Comparison of ENCODE assay signal across 15 cellular contexts in the genomic region with DNA sequence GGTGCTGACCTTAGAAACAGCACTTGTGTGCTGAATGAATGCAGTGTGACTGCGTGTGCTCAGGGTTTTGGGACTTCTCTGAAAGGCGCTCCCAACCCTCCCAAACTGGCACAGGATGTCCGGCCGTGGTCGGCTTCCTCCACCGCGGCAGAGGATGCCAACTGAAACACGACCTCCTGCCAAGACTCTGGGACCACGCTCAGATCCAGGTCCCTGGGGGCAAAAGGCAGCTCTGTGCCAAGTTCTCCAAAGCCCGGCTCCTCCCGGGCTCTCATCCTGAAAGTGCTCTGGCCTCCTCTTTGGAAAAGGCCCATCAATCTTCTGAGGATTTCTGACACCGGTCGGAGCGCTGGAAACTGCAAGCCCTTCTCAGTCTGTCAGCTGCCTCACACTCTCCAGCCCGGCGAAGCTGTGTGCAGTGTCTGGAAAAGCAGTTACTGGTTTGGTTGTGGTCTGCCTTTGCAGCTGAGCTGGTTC. TPM values are rescaled to one million over a fixed set of nuclear protein-coding genes. Genes with fewer than 3 reads are reported as not detected.
DNase-seq lines count a peak whose midpoint lies in the region; ATAC-seq, FAIRE-seq and TF ChIP-seq lines count a peak whose summit lies in the region.
"Had no signal": no experiment of that assay in that cellular context is flagged by ENCODE, and none has a peak within 500 bp of the region (broad histone marks: within the 10 kb centered on the region; RNA-seq: fewer than 3 reads in every experiment).

No MANE protein-coding gene starts in this region.

- WGBS in ovary, 3 donors: 3 to 5% (median 3%) methylated on average over 16 of the region's 16 CpGs

- no peak overlapping the region for H3K27ac ChIP-seq in ovary
- H3K27ac ChIP-seq: pancreas, transverse colon had no signal

- intact Hi-C loops in ovary (cut with DNase I): loop anchor here in 2 of 4 donors (5.0 to 10.0 kb wide), 2 partner anchors 99 to 107 kb away; no protein-coding TSS in a partner anchor

- no peak overlapping the region for H3K4me3 Mint-ChIP-seq in stimulated activated memory B cell treated with anti-CD40 and anti-IgM and Interleukin-4, amounts not matched to agents 10 μg/mL and 1 μg/mL and 100 μg/mL, for 72 hours
- H3K4me3 Mint-ChIP-seq: activated T-helper 1 cell treated with anti-CD3 and anti-CD28 coated beads, Interleukin-12 subunit alpha, Interleukin-12 subunit beta, Interleukin-2, Interleukin-4 antibody, amounts not matched to agents 30 ng/mL and 10 ng/mL and 1 ng/mL, durations not matched to agents 14 hours and 24 hours and 36 hours; H9 had no signal

- ATAC-seq in stimulated activated memory B cell treated with anti-CD40 and anti-IgM and Interleukin-4, amounts not matched to agents 10 μg/mL and 1 μg/mL and 100 μg/mL, for 72 hours: no peak

- peaks cover 1% of the 10 kb centered on the region for H3K4me1 Mint-ChIP-seq in stimulated activated memory B cell treated with anti-CD40 and anti-IgM and Interleukin-4, amounts not matched to agents 10 μg/mL and 1 μg/mL and 100 μg/mL, for 72 hours

- H3K9me3 Mint-ChIP-seq in stimulated activated memory B cell treated with anti-CD40 and anti-IgM and Interleukin-4, amounts not matched to agents 10 μg/mL and 1 μg/mL and 100 μg/mL, for 72 hours: no peaks in the 10 kb centered on the region
- H3K9me3 Mint-ChIP-seq: activated T-helper 1 cell treated with anti-CD3 and anti-CD28 coated beads, Interleukin-12 subunit alpha, Interleukin-12 subunit beta, Interleukin-2, Interleukin-4 antibody, amounts not matched to agents 30 ng/mL and 10 ng/mL and 1 ng/mL, durations not matched to agents 14 hours and 24 hours and 36 hours; H9 had no signal

- H3K27me3 ChIP-seq in ovary: no peaks in the 10 kb centered on the region
- H3K27me3 ChIP-seq: pancreas had no signal

- TF ChIP-seq EP300 in ovary (IDR thresholded peaks at IDR 0.05): no peak

- peaks cover 6% of the 10 kb centered on the region for H3K4me1 ChIP-seq in ovary (ENCODE audit: insufficient read depth)

- H3K4me3 ChIP-seq in ovary: no peak overlapping the region
- H3K4me3 ChIP-seq: pancreas, transverse colon had no signal

- peaks cover 53% of the 10 kb centered on the region for H3K27me3 Mint-ChIP-seq in stimulated activated memory B cell treated with anti-CD40 and anti-IgM and Interleukin-4, amounts not matched to agents 10 μg/mL and 1 μg/mL and 100 μg/mL, for 72 hours

- H3K36me3 Mint-ChIP-seq in stimulated activated memory B cell treated with anti-CD40 and anti-IgM and Interleukin-4, amounts not matched to agents 10 μg/mL and 1 μg/mL and 100 μg/mL, for 72 hours: no peaks in the 10 kb centered on the region

- H3K36me3 ChIP-seq in ovary: no peaks in the 10 kb centered on the region
- H3K36me3 ChIP-seq: pancreas, transverse colon had no signal

- no peak overlapping the region for H3K27ac Mint-ChIP-seq in stimulated activated memory B cell treated with anti-CD40 and anti-IgM and Interleukin-4, amounts not matched to agents 10 μg/mL and 1 μg/mL and 100 μg/mL, for 72 hours
- H3K27ac Mint-ChIP-seq: activated T-helper 1 cell treated with anti-CD3 and anti-CD28 coated beads, Interleukin-12 subunit alpha, Interleukin-12 subunit beta, Interleukin-2, Interleukin-4 antibody, amounts not matched to agents 30 ng/mL and 10 ng/mL and 1 ng/mL, durations not matched to agents 14 hours and 24 hours and 36 hours; H9 had no signal

- no peak for FAIRE-seq in D721Med (lab: Jason Lieb, UNC)
- FAIRE-seq: pancreas had no signal

- TF ChIP-seq CTCF in ovary (IDR thresholded peaks at IDR 0.05) (no peak), D721Med (IDR thresholded peaks at IDR 0.05; ENCODE audit: insufficient read depth, missing control alignments) (no peak)

- peak; percentile 65 for DNase-seq in DMS 273 (lab: John Stamatoyannopoulos, UW; ENCODE audit: unreplicated experiment)
- DNase-seq in NCI-H2171 treated with DMSO at 0.1 percent for 48 hours (lab: John Stamatoyannopoulos, UW): peak; percentile 35
- peak; percentile 37 for DNase-seq in fibroblast of gingiva (ENCODE audit: low read depth)
- DNase-seq in ovary: peak in 4 of 5 donors; percentile 37 to 73 (median 50)
- DNase-seq in AML-193 (lab: John Stamatoyannopoulos, UW): no peak
- DNase-seq in NCI-H1048 (lab: John Stamatoyannopoulos, UW): no peak
- no peak for DNase-seq in D721Med (ENCODE audit: insufficient read length, low spot score)
- DNase-seq: activated CD4-positive, CD25-positive, alpha-beta regulatory T cell; H9; NCI-H526; pancreas; transverse colon had no signal

- TF ChIP-seq POLR2A in ovary (IDR thresholded peaks at IDR 0.05): no peak

- no peaks in the 10 kb centered on the region for H3K9me3 ChIP-seq in ovary
- H3K9me3 ChIP-seq: pancreas, transverse colon had no signal

RNA-seq across cellular contexts. Expression of a gene that starts 32.3 kb away (rescaled TPM):
- total RNA-seq in ovary: 10 to 100 TPM in 6 of 7 donors, 1 to 10 TPM in 1; 1.5 to 26.6 (median 17.3) TPM
- polyA plus RNA-seq in ovary: 1 to 10 TPM; 2.8 to 6.5 TPM
- total RNA-seq: fibroblast of villous mesenchyme had no signal

Comparison
In these comparisons a context has a peak if more than half of its experiments do, and no peak if none do; other contexts are left out.
1. DNase-seq: peak in DMS 273 (single experiment), NCI-H2171 treated with DMSO at 0.1 percent for 48 hours (single experiment), fibroblast of gingiva (single experiment) and ovary (4 of 5); none in AML-193 (0 of 2), NCI-H1048 (single experiment) and D721Med (single experiment).